34 cellular contexts compared by ENCODE assay signal in genomic region chr11:114758627-114759026, GRCh38.
"Had no signal": no experiment of that assay in that cellular context is flagged by ENCODE, and none has a peak within 500 bp of the region (broad histone marks: within the 10 kb centered on the region; RNA-seq: fewer than 3 reads in every experiment).

No MANE protein-coding gene starts in this region.

- H3K27me3 Mint-ChIP-seq: activated B cell treated with CpG ODN at 0.5 μM for 24 hours; activated naive CD8-positive, alpha-beta T cell treated with anti-CD3 and anti-CD28 coated beads, Interleukin-2, amount 10 ng/mL, durations not matched to agents 7 days and 5 days had no signal

- H3K9me3 ChIP-seq: body of pancreas, breast epithelium had no signal

- H3K4me3 ChIP-seq: body of pancreas, breast epithelium had no signal

- H3K27ac Mint-ChIP-seq: activated B cell treated with CpG ODN at 0.5 μM for 24 hours; activated CD4-positive, alpha-beta memory T cell treated with anti-CD3 and anti-CD28 coated beads for 36 hours; activated CD4-positive, alpha-beta T cell treated with anti-CD3 and anti-CD28 coated beads, Interleukin-2, amount 10 ng/mL, durations not matched to agents 24 days and 14 days; activated CD8-positive, alpha-beta T cell treated with anti-CD3 and anti-CD28 coated beads for 36 hours; activated naive CD4-positive, alpha-beta T cell treated with anti-CD3 and anti-CD28 coated beads, Interleukin-2, amount 10 ng/mL, durations not matched to agents 7 days and 5 days; activated naive CD4-positive, alpha-beta T cell treated with anti-CD3 and anti-CD28 coated beads, Interleukin-2, amount 50 U/mL, for 24 hours; activated naive CD8-positive, alpha-beta T cell; activated naive CD8-positive, alpha-beta T cell treated with anti-CD3 and anti-CD28 coated beads, Interleukin-2, amount 10 ng/mL, durations not matched to agents 7 days and 5 days; activated naive CD8-positive, alpha-beta T cell treated with anti-CD3 and anti-CD28 coated beads, Interleukin-2, amount 50 U/mL, for 24 hours; activated T-cell treated with anti-CD3 and anti-CD28 coated beads, Interleukin-2, amount 50 U/mL, for 24 hours; activated T-helper 2 cell treated with anti-CD3 and anti-CD28 coated beads, Interferon-gamma antibody, Interleukin-2, Interleukin-4, amounts not matched to agents 10 μg/mL and 5 μg/mL and 100 μg/mL, durations not matched to agents 14 hours and 24 hours and 36 hours; T-helper 1 cell treated with Interleukin-12 subunit alpha and Interleukin-12 subunit beta and Interleukin-4 antibody, amounts not matched to agents 30 μg/mL and 1 μg/mL, for 36 hours; T-helper 2 cell treated with Interferon-gamma antibody and Interleukin-4, amounts not matched to agents 5 μg/mL and 100 μg/mL, for 36 hours had no signal

- H3K36me3 ChIP-seq: brain microvascular endothelial cell, breast epithelium, WERI-Rb-1 had no signal

- ATAC-seq: activated CD8-positive, alpha-beta T cell treated with anti-CD3 and anti-CD28 coated beads for 36 hours; activated naive CD8-positive, alpha-beta T cell treated with anti-CD3 and anti-CD28 coated beads, Interleukin-2, amount 50 U/mL, for 24 hours; body of pancreas had no signal

- H3K4me1 ChIP-seq: body of pancreas, breast epithelium had no signal

- FAIRE-seq: astrocyte had no signal

- H3K4me3 Mint-ChIP-seq: activated B cell treated with CpG ODN at 0.5 μM for 24 hours; activated CD4-positive, alpha-beta memory T cell treated with anti-CD3 and anti-CD28 coated beads for 36 hours; activated CD4-positive, alpha-beta T cell treated with anti-CD3 and anti-CD28 coated beads, Interleukin-2, amount 10 ng/mL, durations not matched to agents 24 days and 14 days; activated CD8-positive, alpha-beta T cell treated with anti-CD3 and anti-CD28 coated beads for 36 hours; activated naive CD4-positive, alpha-beta T cell treated with anti-CD3 and anti-CD28 coated beads, Interleukin-2, amount 10 ng/mL, durations not matched to agents 7 days and 5 days; activated naive CD4-positive, alpha-beta T cell treated with anti-CD3 and anti-CD28 coated beads, Interleukin-2, amount 50 U/mL, for 24 hours; activated naive CD8-positive, alpha-beta T cell; activated naive CD8-positive, alpha-beta T cell treated with anti-CD3 and anti-CD28 coated beads, Interleukin-2, amount 10 ng/mL, durations not matched to agents 7 days and 5 days; activated naive CD8-positive, alpha-beta T cell treated with anti-CD3 and anti-CD28 coated beads, Interleukin-2, amount 50 U/mL, for 24 hours; activated T-cell treated with anti-CD3 and anti-CD28 coated beads, Interleukin-2, amount 50 U/mL, for 24 hours; T-helper 1 cell treated with Interleukin-12 subunit alpha and Interleukin-12 subunit beta and Interleukin-4 antibody, amounts not matched to agents 30 μg/mL and 1 μg/mL, for 36 hours; T-helper 2 cell treated with Interferon-gamma antibody and Interleukin-4, amounts not matched to agents 5 μg/mL and 100 μg/mL, for 36 hours had no signal

- H3K4me1 Mint-ChIP-seq: activated B cell treated with CpG ODN at 0.5 μM for 24 hours; activated CD4-positive, alpha-beta T cell treated with anti-CD3 and anti-CD28 coated beads, Interleukin-2, amount 10 ng/mL, durations not matched to agents 24 days and 14 days; activated naive CD4-positive, alpha-beta T cell treated with anti-CD3 and anti-CD28 coated beads, Interleukin-2, amount 10 ng/mL, durations not matched to agents 7 days and 5 days; activated naive CD4-positive, alpha-beta T cell treated with anti-CD3 and anti-CD28 coated beads, Interleukin-2, amount 50 U/mL, for 24 hours; activated naive CD8-positive, alpha-beta T cell treated with anti-CD3 and anti-CD28 coated beads, Interleukin-2, amount 10 ng/mL, durations not matched to agents 7 days and 5 days; activated naive CD8-positive, alpha-beta T cell treated with anti-CD3 and anti-CD28 coated beads, Interleukin-2, amount 50 U/mL, for 24 hours had no signal

- H3K36me3 Mint-ChIP-seq: activated CD4-positive, alpha-beta memory T cell treated with anti-CD3 and anti-CD28 coated beads for 36 hours; activated naive CD4-positive, alpha-beta T cell treated with anti-CD3 and anti-CD28 coated beads, Interleukin-2, amount 10 ng/mL, durations not matched to agents 7 days and 5 days; activated naive CD4-positive, alpha-beta T cell treated with anti-CD3 and anti-CD28 coated beads, Interleukin-2, amount 50 U/mL, for 24 hours; activated naive CD8-positive, alpha-beta T cell; activated naive CD8-positive, alpha-beta T cell treated with anti-CD3 and anti-CD28 coated beads, Interleukin-2, amount 10 ng/mL, durations not matched to agents 7 days and 5 days had no signal

- H3K9me3 Mint-ChIP-seq: activated B cell treated with CpG ODN at 0.5 μM for 24 hours; activated CD4-positive, alpha-beta memory T cell treated with anti-CD3 and anti-CD28 coated beads for 36 hours; activated CD4-positive, alpha-beta T cell treated with anti-CD3 and anti-CD28 coated beads, Interleukin-2, amount 10 ng/mL, durations not matched to agents 24 days and 14 days; activated CD8-positive, alpha-beta T cell treated with anti-CD3 and anti-CD28 coated beads for 36 hours; activated naive CD4-positive, alpha-beta T cell treated with anti-CD3 and anti-CD28 coated beads, Interleukin-2, amount 10 ng/mL, durations not matched to agents 7 days and 5 days; activated naive CD4-positive, alpha-beta T cell treated with anti-CD3 and anti-CD28 coated beads, Interleukin-2, amount 50 U/mL, for 24 hours; activated naive CD8-positive, alpha-beta T cell treated with anti-CD3 and anti-CD28 coated beads, Interleukin-2, amount 10 ng/mL, durations not matched to agents 7 days and 5 days; activated naive CD8-positive, alpha-beta T cell treated with anti-CD3 and anti-CD28 coated beads, Interleukin-2, amount 50 U/mL, for 24 hours; activated T-cell treated with anti-CD3 and anti-CD28 coated beads, Interleukin-2, amount 50 U/mL, for 24 hours; activated T-helper 2 cell treated with anti-CD3 and anti-CD28 coated beads, Interferon-gamma antibody, Interleukin-2, Interleukin-4, amounts not matched to agents 10 μg/mL and 5 μg/mL and 100 μg/mL, durations not matched to agents 14 hours and 24 hours and 36 hours; T-helper 1 cell treated with Interleukin-12 subunit alpha and Interleukin-12 subunit beta and Interleukin-4 antibody, amounts not matched to agents 30 μg/mL and 1 μg/mL, for 36 hours; T-helper 2 cell treated with Interferon-gamma antibody and Interleukin-4, amounts not matched to agents 5 μg/mL and 100 μg/mL, for 36 hours had no signal

- DNase-seq: activated B cell treated with CpG ODN at 0.5 μM for 24 hours; activated CD4-positive, alpha-beta memory T cell treated with anti-CD3 and anti-CD28 coated beads for 36 hours; activated CD4-positive, alpha-beta T cell treated with anti-CD3 and anti-CD28 coated beads for 4 hours; activated CD4-positive, alpha-beta T cell treated with anti-CD3 and anti-CD28 coated beads, Interleukin-2, amount 10 ng/mL, durations not matched to agents 24 days and 14 days; activated CD4-positive, alpha-beta T cell treated with anti-CD3 and anti-CD28 coated beads, Interleukin-2, amount 50 U/mL, for 1 hour; activated CD4-positive, alpha-beta T cell treated with anti-CD3 and anti-CD28 coated beads, Interleukin-2, amount 50 U/mL, for 4 hours; activated CD4-positive, CD25-positive, alpha-beta regulatory T cell treated with anti-CD3 and anti-CD28 coated beads, Interleukin-2, amount 50 U/mL, for 72 hours; activated CD8-positive, alpha-beta memory T cell treated with anti-CD3 and anti-CD28 coated beads, Interleukin-2, amount 50 U/mL, for 48 hours; activated CD8-positive, alpha-beta T cell treated with anti-CD3 and anti-CD28 coated beads for 36 hours; activated effector memory CD4-positive, alpha-beta T cell treated with Interleukin-2 at 50 U/mL for 16 hours; activated gamma-delta T cell; activated naive CD4-positive, alpha-beta T cell treated with anti-CD3 and anti-CD28 coated beads, Interleukin-2, amount 10 ng/mL, durations not matched to agents 7 days and 5 days; activated naive CD4-positive, alpha-beta T cell treated with Interleukin-2 at 50 U/mL for 16 hours; activated naive CD8-positive, alpha-beta T cell treated with anti-CD3 and anti-CD28 coated beads, Interleukin-2, amount 10 ng/mL, durations not matched to agents 7 days and 5 days; activated naive CD8-positive, alpha-beta T cell treated with anti-CD3 and anti-CD28 coated beads, Interleukin-2, amount 50 U/mL, for 24 hours; activated T-cell treated with anti-CD3 and anti-CD28 coated beads, Interleukin-2, amount 50 U/mL, for 24 hours; activated T-cell treated with anti-CD3 and anti-CD28 coated beads, Interleukin-2, amount 50 U/mL, for 48 hours; amygdala; aorta; body of pancreas; brain microvascular endothelial cell; central memory CD4-positive, alpha-beta T cell; SW 1271; T-helper 1 cell; T-helper 2 cell; T-helper 9 cell; WERI-Rb-1 had no signal

- H3K27ac ChIP-seq: body of pancreas, brain microvascular endothelial cell, breast epithelium, WERI-Rb-1 had no signal
